Comparison of ENCODE assay signal across 8 cellular contexts in genomic region chr17:2087597-2088211, GRCh38. TPM values are rescaled to one million over a fixed set of nuclear protein-coding genes. Genes with fewer than 3 reads are reported as not detected.
A peak's percentile ranks its signal among the peaks of the same experiment; 100 is the strongest.
DNase-seq lines count a peak whose midpoint lies in the region; ATAC-seq and TF ChIP-seq lines count a peak whose summit lies in the region.

No MANE protein-coding gene starts in this region.

- ATAC-seq in HG02610 (IDR thresholded peaks at IDR 0.05; ENCODE audit: unreplicated experiment) (peak; percentile 43), GM21526 (IDR thresholded peaks at IDR 0.05; ENCODE audit: low FRiP score, unreplicated experiment) (no peak), GM21515 (IDR thresholded peaks at IDR 0.05; ENCODE audit: unreplicated experiment) (no peak)

- no peaks in the 10 kb centered on the region for H3K27me3 ChIP-seq in BLaER1
- H3K27me3 ChIP-seq in prostate gland (replicated peaks; ENCODE audit: insufficient read depth), result no peaks in the 10 kb centered on the region

- intact Hi-C loops in prostate gland (cut with DNase I), result no loop called here

- H3K4me2 ChIP-seq in BLaER1, result peak overlapping the region; percentile 97

- no peak for TF ChIP-seq POLR2A in prostate gland (IDR thresholded peaks at IDR 0.05)

- peaks cover 5% of the 10 kb centered on the region for H3K36me3 Mint-ChIP-seq in chondrocyte (ENCODE audit: low read depth)

- H3K9ac ChIP-seq in BLaER1, result peak overlapping the region; percentile 81

- WGBS in prostate gland, result 62% methylated on average over 10 of the region's 10 CpGs

- TF ChIP-seq CTCF in chondrocyte (IDR thresholded peaks at IDR 0.05) (no peak), prostate gland (IDR thresholded peaks at IDR 0.05) (no peak)

- peak overlapping the region; percentile 65 for H3K4me3 ChIP-seq in BLaER1
- no peak overlapping the region for H3K4me3 ChIP-seq in prostate gland

- H3K27ac ChIP-seq in BLaER1, result peak overlapping the region; percentile 91
- H3K27ac ChIP-seq in prostate gland, result peak overlapping the region; percentile 27 to 69

- H3K36me3 ChIP-seq in BLaER1 (peaks cover 29% of the 10 kb centered on the region), prostate gland (no peaks in the 10 kb centered on the region)

- peak overlapping the region; percentile 32 for H3K27ac Mint-ChIP-seq in chondrocyte (ENCODE audit: unreplicated experiment)

- no peak overlapping the region for H3K4me3 Mint-ChIP-seq in chondrocyte (ENCODE audit: unreplicated experiment)

- H3K4me1 ChIP-seq in BLaER1 (peaks cover 83% of the 10 kb centered on the region), prostate gland (replicated peaks) (peaks cover 13% of the 10 kb centered on the region)

- H3K9me3 Mint-ChIP-seq in chondrocyte (ENCODE audit: low read depth), result no peaks in the 10 kb centered on the region

- DNase-seq in SKM-1 treated with dmso at 0.1 percent for 144 hours (lab: John Stamatoyannopoulos, UW; ENCODE audit: unreplicated experiment) (peak; percentile 87), chondrocyte (ENCODE audit: low spot score) (no peak), prostate gland (ENCODE audit: low spot score) (no peak), SHP77 treated with DMSO at 0.1 percent for 48 hours (lab: John Stamatoyannopoulos, UW) (no peak)

- no peaks in the 10 kb centered on the region for H4K20me1 ChIP-seq in BLaER1

- H3K27me3 Mint-ChIP-seq in chondrocyte (ENCODE audit: low read depth), result no peaks in the 10 kb centered on the region

- H3K4me1 Mint-ChIP-seq in chondrocyte (ENCODE audit: low read depth), result peaks cover 65% of the 10 kb centered on the region

- H3K9me3 ChIP-seq in BLaER1, result no peaks in the 10 kb centered on the region
- no peaks in the 10 kb centered on the region for H3K9me3 ChIP-seq in prostate gland

RNA-seq across cellular contexts. Expression of gene HIC1, which starts 32.8 kb away (rescaled TPM):
- total RNA-seq in chondrocyte (3.3 to 9.0 TPM (median 8.8 TPM) in 3 replicates), prostate gland (10 to 100 TPM; 20.5 to 33.1 TPM)

RNA-seq across cellular contexts. Expression of gene OVCA2, which starts 45.9 kb away (rescaled TPM):
- 26.6 to 30.2 TPM (median 30.1 TPM) in 3 replicates for total RNA-seq in chondrocyte
- 10 to 100 TPM; 52.2 to 57.5 TPM for total RNA-seq in prostate gland

RNA-seq across cellular contexts. Expression of gene DPH1, which starts 57.8 kb away (rescaled TPM):
- total RNA-seq in chondrocyte, result 29.4 to 43.1 TPM (median 31.3 TPM) in 3 replicates
- total RNA-seq in prostate gland, result 10 to 100 TPM; 61.4 to 84.1 TPM
